7 cellular contexts compared by ENCODE assay signal in genomic region chr13:27450921-27451461, GRCh38. TPM values are rescaled to one million over a fixed set of nuclear protein-coding genes. Genes with fewer than 3 reads are reported as not detected.
DNase-seq lines count a peak whose midpoint lies in the region; ATAC-seq and TF ChIP-seq lines count a peak whose summit lies in the region.

No MANE protein-coding gene starts in this region.

- peaks cover 15% of the 10 kb centered on the region for H3K4me1 ChIP-seq in GM23338 (ENCODE audit: insufficient read depth)

- DNase-seq in GM23338 (ENCODE audit: low spot score): peak; percentile 64
- peak; percentile 32 for DNase-seq in NOMO-1 treated with dmso at 0.1 percent for 144 hours (lab: John Stamatoyannopoulos, UW; ENCODE audit: unreplicated experiment)
- peak; percentile 61 for DNase-seq in activated naive CD8-positive, alpha-beta T cell treated with anti-CD3 and anti-CD28 coated beads, Interleukin-2, amount 10 ng/mL, durations not matched to agents 7 days and 5 days
- DNase-seq in Right ventricle myocardium inferior (ENCODE audit: missing footprints): peak; percentile 79
- no peak for DNase-seq in omental fat pad (ENCODE audit: low spot score)
- no peak for DNase-seq in NCI-H2081 treated with DMSO at 0.1 percent for 48 hours (lab: John Stamatoyannopoulos, UW)

- H3K4me1 Mint-ChIP-seq in GM23338: peaks cover 28% of the 10 kb centered on the region
- H3K4me1 Mint-ChIP-seq in activated naive CD8-positive, alpha-beta T cell treated with anti-CD3 and anti-CD28 coated beads, Interleukin-2, amount 10 ng/mL, durations not matched to agents 7 days and 5 days: peaks cover 44% of the 10 kb centered on the region

- peaks cover 32% of the 10 kb centered on the region for H3K79me2 ChIP-seq in GM23338 (replicated peaks; ENCODE audit: insufficient read depth)

- ATAC-seq in GM23338 (peak; percentile 39), Right ventricle myocardium inferior (no peak), omental fat pad (ENCODE audit: low FRiP score) (peak; percentile 24), GM21723 (IDR thresholded peaks at IDR 0.05; ENCODE audit: unreplicated experiment) (no peak)
- ATAC-seq in activated naive CD8-positive, alpha-beta T cell treated with anti-CD3 and anti-CD28 coated beads, Interleukin-2, amount 10 ng/mL, durations not matched to agents 7 days and 5 days (ENCODE audit: low read depth): no peak

- POLR2A ChIA-PET in activated naive CD8-positive, alpha-beta T cell treated with anti-CD3 and anti-CD28 coated beads, Interleukin-2, amount 10 ng/mL, durations not matched to agents 7 days and 5 days (lab: Charles Lee): interaction anchor here (1.4 to 6.7 kb wide), 3 partner anchors 22 to 169 kb away, joined by 3 to 130 read pairs (median 24); partner anchors contain the start of genes GTF3A and LNX2

- no peaks in the 10 kb centered on the region for H3K9me3 Mint-ChIP-seq in GM23338
- no peaks in the 10 kb centered on the region for H3K9me3 Mint-ChIP-seq in activated naive CD8-positive, alpha-beta T cell treated with anti-CD3 and anti-CD28 coated beads, Interleukin-2, amount 10 ng/mL, durations not matched to agents 7 days and 5 days

- no peaks in the 10 kb centered on the region for H3K27me3 ChIP-seq in GM23338 (ENCODE audit: insufficient read depth)

- no peaks in the 10 kb centered on the region for H3K9me2 ChIP-seq in GM23338 (ENCODE audit: insufficient read depth)

- H3K4me3 Mint-ChIP-seq in GM23338: peak overlapping the region; percentile 87
- H3K4me3 Mint-ChIP-seq in activated naive CD8-positive, alpha-beta T cell treated with anti-CD3 and anti-CD28 coated beads, Interleukin-2, amount 10 ng/mL, durations not matched to agents 7 days and 5 days: peak overlapping the region; percentile 94

- peak overlapping the region; percentile 96 for H3K27ac ChIP-seq in GM23338 (ENCODE audit: low read depth)

- peak overlapping the region; percentile 95 for H3K27ac Mint-ChIP-seq in GM23338
- H3K27ac Mint-ChIP-seq in activated naive CD8-positive, alpha-beta T cell treated with anti-CD3 and anti-CD28 coated beads, Interleukin-2, amount 10 ng/mL, durations not matched to agents 7 days and 5 days: peak overlapping the region; percentile 95

- H3F3A ChIP-seq in GM23338 (replicated peaks; ENCODE audit: low read depth): peaks cover 8% of the 10 kb centered on the region

- intact Hi-C loops in Right ventricle myocardium inferior (cut with DNase I): loop anchor here (1.0 to 10.0 kb wide), 3 partner anchors 27 to 684 kb away; partner anchors contain the start of genes GTF3A, LNX2, PAN3 and POLR1D

- H3K36me3 ChIP-seq in GM23338 (ENCODE audit: insufficient read depth): no peaks in the 10 kb centered on the region

- peak overlapping the region; percentile 28; the same call in 1 of the 2 replicates for H2AFZ ChIP-seq in GM23338

- TF ChIP-seq CTCF in GM23338 (conservative IDR thresholded peaks at IDR 0.05; ENCODE audit: low read depth in 2 of 2) (no peak), omental fat pad (IDR thresholded peaks at IDR 0.05) (no peak)

- H3K36me3 Mint-ChIP-seq in GM23338 (ENCODE audit: low read depth): no peaks in the 10 kb centered on the region
- no peaks in the 10 kb centered on the region for H3K36me3 Mint-ChIP-seq in activated naive CD8-positive, alpha-beta T cell treated with anti-CD3 and anti-CD28 coated beads, Interleukin-2, amount 10 ng/mL, durations not matched to agents 7 days and 5 days

- peak overlapping the region; percentile 64 for H3K4me3 ChIP-seq in GM23338

- peaks cover 8% of the 10 kb centered on the region for H3K27me3 Mint-ChIP-seq in GM23338 (ENCODE audit: insufficient read depth, low read depth, poor library complexity)
- peaks cover 2% of the 10 kb centered on the region for H3K27me3 Mint-ChIP-seq in activated naive CD8-positive, alpha-beta T cell treated with anti-CD3 and anti-CD28 coated beads, Interleukin-2, amount 10 ng/mL, durations not matched to agents 7 days and 5 days

- H4K20me1 ChIP-seq in GM23338 (replicated peaks; ENCODE audit: insufficient read depth): no peaks in the 10 kb centered on the region

- H3K4me2 ChIP-seq in GM23338: peak overlapping the region; percentile 79

TF ChIP-seq in GM23338, 12 proteins besides CTCF, POLR2A, EP300 and RAD21:
- TF ChIP-seq NANOG (IDR thresholded peaks at IDR 0.05; ENCODE audit: borderline replicate concordance): no peak
- TF ChIP-seq ETS1 (IDR thresholded peaks at IDR 0.05): no peak
- no peak for TF ChIP-seq ZNF114 (CRISPR knock-in tag; IDR thresholded peaks at IDR 0.05)
- TF ChIP-seq ZNF462 (CRISPR knock-in tag; IDR thresholded peaks at IDR 0.05): no peak

RNA-seq across cellular contexts. Expression of gene MTIF3, which starts 0.6 kb away (rescaled TPM):
- total RNA-seq in GM23338 (2014; rRNA removed; shearing (Covaris generic)): 33.0 and 47.2 TPM in 2 replicates
- 148 and 152 TPM in 2 replicates for polyA plus RNA-seq in GM23338 (2016; fragmentation: Nextera tagmentation; extraction: Ambion mirVana)
- 10 to 100 TPM; 51.5 to 60.4 TPM for total RNA-seq in activated naive CD8-positive, alpha-beta T cell treated with anti-CD3 and anti-CD28 coated beads, Interleukin-2, amount 10 ng/mL, durations not matched to agents 7 days and 5 days
- 185 TPM for total RNA-seq in Right ventricle myocardium inferior
- total RNA-seq in omental fat pad: 10 to 100 TPM; 48.5 to 81.7 (median 73.9) TPM

RNA-seq across cellular contexts. Expression of gene GTF3A, which starts 26.6 kb away (rescaled TPM):
- total RNA-seq in GM23338 (2014; rRNA removed; shearing (Covaris generic)): 109 and 206 TPM in 2 replicates
- polyA plus RNA-seq in GM23338 (2016; fragmentation: Nextera tagmentation; extraction: Ambion mirVana): 174 and 190 TPM in 2 replicates
- 100 to 1,000 TPM; 159 to 173 TPM for total RNA-seq in activated naive CD8-positive, alpha-beta T cell treated with anti-CD3 and anti-CD28 coated beads, Interleukin-2, amount 10 ng/mL, durations not matched to agents 7 days and 5 days
- total RNA-seq in Right ventricle myocardium inferior: 235 TPM
- 100 to 1,000 TPM; 129 to 170 (median 147) TPM for total RNA-seq in omental fat pad

Comparison
In these comparisons a context has a peak if more than half of its experiments do, and no peak if none do; other contexts are left out.
1. ATAC-seq: peak in GM23338 (single experiment) and omental fat pad (single experiment); none in activated naive CD8-positive, alpha-beta T cell treated with anti-CD3 and anti-CD28 coated beads, Interleukin-2, amount 10 ng/mL, durations not matched to agents 7 days and 5 days (single experiment), Right ventricle myocardium inferior (single experiment) and GM21723 (single experiment).
2. DNase-seq: peak in GM23338 (single experiment), NOMO-1 treated with dmso at 0.1 percent for 144 hours (single experiment), activated naive CD8-positive, alpha-beta T cell treated with anti-CD3 and anti-CD28 coated beads, Interleukin-2, amount 10 ng/mL, durations not matched to agents 7 days and 5 days (single experiment) and Right ventricle myocardium inferior (single experiment); none in omental fat pad (single experiment) and NCI-H2081 treated with DMSO at 0.1 percent for 48 hours (single experiment).